Comparison of ENCODE assay signal across 6 cellular contexts in genomic region chr12:56103066-56103711, GRCh38. TPM values are rescaled to one million over a fixed set of nuclear protein-coding genes. Genes with fewer than 3 reads are reported as not detected.
A peak's percentile ranks its signal among the peaks of the same experiment; 100 is the strongest.
DNase-seq lines count a peak whose midpoint lies in the region; ATAC-seq and TF ChIP-seq lines count a peak whose summit lies in the region.

No MANE protein-coding gene starts in this region.

- peak overlapping the region; percentile 91 for H3K4me3 ChIP-seq in Jurkat, Clone E6-1 (ENCODE audit: low read length)
- peak overlapping the region; percentile 67 to 91 (median 78) for H3K4me3 ChIP-seq in sigmoid colon

- no peaks in the 10 kb centered on the region for H3K9me3 ChIP-seq in sigmoid colon

- peaks cover 8 to 17% (median 12%) of the 10 kb centered on the region in 4 donors for H3K36me3 ChIP-seq in sigmoid colon

- ATAC-seq in GM18909 (IDR thresholded peaks at IDR 0.05; ENCODE audit: poor library complexity, unreplicated experiment): no peak
- ATAC-seq in HG02588 (IDR thresholded peaks at IDR 0.05; ENCODE audit: unreplicated experiment): no peak

- TF ChIP-seq EP300 in sigmoid colon (IDR thresholded peaks at IDR 0.05): no peak

- peak overlapping the region; percentile 84 to 93 (median 86) for H3K27ac ChIP-seq in sigmoid colon

- peak; percentile 71 for DNase-seq in Jurkat, Clone E6-1 (ENCODE audit: low read depth, low spot score)
- DNase-seq in central memory CD4-positive, alpha-beta T cell: peak; percentile 60
- DNase-seq in sigmoid colon (no peak), T-helper 9 cell (no peak)

- H3K27me3 ChIP-seq in sigmoid colon: no peaks in the 10 kb centered on the region

- no peak for TF ChIP-seq CTCF in sigmoid colon (IDR thresholded peaks at IDR 0.05)

- H3K4me1 ChIP-seq in sigmoid colon: peaks cover 0 to 27% (median 21%) of the 10 kb centered on the region in 4 donors

- intact Hi-C loops in sigmoid colon (cut with DNase I): loop anchor here (5.0 kb wide), 1 partner anchor 106 kb away; the partner anchor contains the start of gene SUOX

- 30 to 40% methylated on average over 6 of the region's 6 CpGs for WGBS in sigmoid colon, 2 donors

- no peak for TF ChIP-seq POLR2A in sigmoid colon (IDR thresholded peaks at IDR 0.05)

RNA-seq across cellular contexts. Expression of gene PA2G4, which starts 1.2 kb away (rescaled TPM):
- polyA plus RNA-seq in Jurkat, Clone E6-1 (2012; ENCODE audit: insufficient read depth, insufficient read length): 525 TPM
- total RNA-seq in sigmoid colon: 100 to 1,000 TPM in 3 of 4 donors, 10 to 100 TPM in 1; 52.9 to 157 (median 110) TPM
- 100 to 1,000 TPM in 1 of 3 donors, 10 to 100 TPM in 2; 68.4 to 136 (median 73.9) TPM for polyA plus RNA-seq in sigmoid colon

RNA-seq across cellular contexts. Expression of gene RPL41, which starts 13.2 kb away (rescaled TPM):
- 8,487 TPM for polyA plus RNA-seq in Jurkat, Clone E6-1 (2012; ENCODE audit: insufficient read depth, insufficient read length)
- 1,000 to 10,000 TPM; 1,926 to 5,407 (median 3,655) TPM for total RNA-seq in sigmoid colon
- 1,000 to 10,000 TPM; 6,021 to 9,845 (median 6,338) TPM for polyA plus RNA-seq in sigmoid colon

RNA-seq across cellular contexts. Expression of gene ZC3H10, which starts 14.9 kb away (rescaled TPM):
- 9.6 TPM for polyA plus RNA-seq in Jurkat, Clone E6-1 (2012; ENCODE audit: insufficient read depth, insufficient read length)
- 1 to 10 TPM; 3.9 to 6.9 (median 4.8) TPM for total RNA-seq in sigmoid colon
- 1 to 10 TPM; 1.2 to 3.8 (median 1.4) TPM for polyA plus RNA-seq in sigmoid colon

RNA-seq across cellular contexts. Expression of gene ERBB3, which starts 23.2 kb away (rescaled TPM):
- 1.6 TPM for polyA plus RNA-seq in Jurkat, Clone E6-1 (2012; ENCODE audit: insufficient read depth, insufficient read length)
- 10 to 100 TPM; 10.2 to 21.4 (median 19.0) TPM for total RNA-seq in sigmoid colon
- polyA plus RNA-seq in sigmoid colon: 10 to 100 TPM; 31.8 to 69.8 (median 37.0) TPM

RNA-seq across cellular contexts. Expression of gene ESYT1, which starts 24.9 kb away (rescaled TPM):
- polyA plus RNA-seq in Jurkat, Clone E6-1 (2012; ENCODE audit: insufficient read depth, insufficient read length): 73.7 TPM
- 100 to 1,000 TPM in 1 of 4 donors, 10 to 100 TPM in 3; 67.6 to 102 (median 88.7) TPM for total RNA-seq in sigmoid colon
- 10 to 100 TPM in 2 of 3 donors, 1 to 10 TPM in 1; 9.0 to 73.9 (median 13.8) TPM for polyA plus RNA-seq in sigmoid colon

Comparison
In these comparisons a context has a peak if more than half of its experiments do, and no peak if none do; other contexts are left out.
1. DNase-seq: peak in Jurkat, Clone E6-1 (single experiment) and central memory CD4-positive, alpha-beta T cell (single experiment); none in sigmoid colon (single experiment) and T-helper 9 cell (single experiment).